Comparison of ENCODE assay signal across 8 cellular contexts in the genomic region with DNA sequence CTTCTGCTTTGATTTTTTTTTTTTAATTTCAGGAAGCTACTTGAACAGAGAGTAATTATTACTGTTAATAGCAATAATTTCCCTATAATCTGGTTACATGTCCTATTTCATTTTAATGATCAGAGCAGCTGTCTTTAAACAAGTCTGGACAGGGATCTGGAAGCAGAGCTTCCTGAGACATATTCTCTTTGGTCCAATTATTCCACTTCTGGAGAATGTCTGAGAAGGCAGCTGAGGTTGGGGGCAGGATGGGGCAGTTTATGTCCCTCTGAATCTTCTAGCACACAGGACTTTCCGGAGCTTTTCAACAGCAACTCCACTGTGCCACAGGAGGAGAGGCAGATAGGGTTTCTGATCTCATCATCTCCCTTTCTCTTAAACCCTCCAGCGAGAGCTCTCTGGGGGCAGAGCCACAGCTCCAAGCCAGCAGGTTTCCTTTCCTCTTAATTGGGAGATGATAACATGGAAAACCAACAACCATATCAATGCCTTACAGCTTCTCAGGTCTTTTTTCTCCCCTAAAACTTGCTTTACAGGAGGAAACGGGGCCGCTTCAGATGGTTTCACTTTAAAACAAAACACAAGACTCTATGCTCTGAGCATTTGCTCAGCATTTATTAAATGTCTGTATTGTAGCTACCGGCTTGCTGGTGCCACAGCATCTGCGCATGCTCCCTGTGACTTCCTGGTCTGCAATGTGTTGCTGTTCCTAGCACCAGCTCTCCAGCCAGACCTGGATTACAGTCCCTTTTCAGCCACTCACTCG.
DNase-seq lines count a peak whose midpoint lies in the region; ATAC-seq lines count a peak whose summit lies in the region.

No MANE protein-coding gene starts in this region.

- peak; percentile 87 for ATAC-seq in GM19035 (IDR thresholded peaks at IDR 0.05; ENCODE audit: unreplicated experiment)

- DNase-seq in A172 (ENCODE audit: low spot score) (peak; percentile 29), NOMO-1 treated with dmso at 0.1 percent for 144 hours (lab: John Stamatoyannopoulos, UW; ENCODE audit: unreplicated experiment) (peak; percentile 86), lung microvascular endothelial cell (ENCODE audit: low read depth in 2 of 2) (peak; percentile 59 to 77), NCI-H1092 (lab: John Stamatoyannopoulos, UW) (no peak)
- peak; percentile 6 for DNase-seq in central memory CD4-positive, alpha-beta T cell
- peak; percentile 1 for DNase-seq in stimulated activated naive CD4-positive, alpha-beta T cell treated with Interleukin-2 at 50 U/mL for 16 hours (lab: John Stamatoyannopoulos, UW)
- no peak for DNase-seq in effector CD4-positive, alpha-beta T cell

Comparison
In these comparisons a context has a peak if more than half of its experiments do, and no peak if none do; other contexts are left out.
1. DNase-seq: peak in A172 (single experiment), NOMO-1 treated with dmso at 0.1 percent for 144 hours (single experiment), central memory CD4-positive, alpha-beta T cell (single experiment), lung microvascular endothelial cell (2 of 2) and stimulated activated naive CD4-positive, alpha-beta T cell treated with Interleukin-2 at 50 U/mL for 16 hours (single experiment); none in NCI-H1092 (single experiment) and effector CD4-positive, alpha-beta T cell (single experiment).